ENCODE assay signal across 1 cellular context in the genomic region with DNA sequence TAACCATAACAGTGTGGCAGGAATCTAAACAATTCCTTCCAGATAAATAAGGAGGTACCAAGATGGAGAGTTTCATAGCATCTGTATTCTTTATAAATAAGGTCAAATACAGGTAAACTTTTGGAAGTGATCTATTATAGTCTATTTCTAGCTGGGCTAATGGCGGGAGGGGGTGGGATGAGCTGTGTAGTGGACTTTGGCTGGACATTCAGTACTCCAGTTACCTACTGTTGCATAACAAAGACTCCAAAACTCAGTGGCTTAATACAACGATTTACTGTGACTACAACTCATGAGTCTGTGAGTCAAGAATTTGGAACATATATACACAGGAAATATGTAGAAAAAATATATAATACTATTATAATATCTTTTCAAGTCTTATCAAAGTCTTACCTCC.
TF ChIP-seq lines count a peak whose summit lies in the region.

No MANE protein-coding gene starts in this region.

TF ChIP-seq in HepG2, 621 proteins besides CTCF, POLR2A, EP300 and RAD21 (continued from another document):
- TF ChIP-seq, protein P1, sequence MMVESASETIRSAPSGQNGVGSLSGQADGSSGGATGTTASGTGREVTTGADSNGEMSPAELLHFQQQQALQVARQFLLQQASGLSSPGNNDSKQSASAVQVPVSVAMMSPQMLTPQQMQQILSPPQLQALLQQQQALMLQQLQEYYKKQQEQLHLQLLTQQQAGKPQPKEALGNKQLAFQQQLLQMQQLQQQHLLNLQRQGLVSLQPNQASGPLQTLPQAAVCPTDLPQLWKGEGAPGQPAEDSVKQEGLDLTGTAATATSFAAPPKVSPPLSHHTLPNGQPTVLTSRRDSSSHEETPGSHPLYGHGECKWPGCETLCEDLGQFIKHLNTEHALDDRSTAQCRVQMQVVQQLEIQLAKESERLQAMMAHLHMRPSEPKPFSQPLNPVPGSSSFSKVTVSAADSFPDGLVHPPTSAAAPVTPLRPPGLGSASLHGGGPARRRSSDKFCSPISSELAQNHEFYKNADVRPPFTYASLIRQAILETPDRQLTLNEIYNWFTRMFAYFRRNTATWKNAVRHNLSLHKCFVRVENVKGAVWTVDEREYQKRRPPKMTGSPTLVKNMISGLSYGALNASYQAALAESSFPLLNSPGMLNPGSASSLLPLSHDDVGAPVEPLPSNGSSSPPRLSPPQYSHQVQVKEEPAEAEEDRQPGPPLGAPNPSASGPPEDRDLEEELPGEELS (CRISPR knock-in tag; IDR thresholded peaks at IDR 0.05): no peak
- TF ChIP-seq HIVEP1 (CRISPR knock-in tag; IDR thresholded peaks at IDR 0.05): no peak
- no peak for TF ChIP-seq ZFYVE20 (CRISPR knock-in tag; IDR thresholded peaks at IDR 0.05; ENCODE audit: borderline replicate concordance, low read depth)
- no peak for TF ChIP-seq ZNF136 (CRISPR knock-in tag; IDR thresholded peaks at IDR 0.05; ENCODE audit: low read depth)
- no peak for TF ChIP-seq SAP130 (CRISPR knock-in tag; IDR thresholded peaks at IDR 0.05; ENCODE audit: low read depth)
- no peak for TF ChIP-seq ARNT2 (CRISPR knock-in tag; IDR thresholded peaks at IDR 0.05; ENCODE audit: low read depth)
- no peak for TF ChIP-seq RXRA (CRISPR knock-in tag; IDR thresholded peaks at IDR 0.05)
